28 cellular contexts compared by ENCODE assay signal in genomic region chr11:116712428-116712827, GRCh38.
"Had no signal": no experiment of that assay in that cellular context is flagged by ENCODE, and none has a peak within 500 bp of the region (broad histone marks: within the 10 kb centered on the region; RNA-seq: fewer than 3 reads in every experiment).

No MANE protein-coding gene starts in this region.

- DNase-seq: hippocampal formation; immature natural killer cell; kidney; left colon; left lung; lower lobe of right lung; mammary epithelial cell; mesenchymal stem cell; naive B cell; natural killer cell; nephron progenitor cell; occipital lobe; ovary; right lobe of liver; stimulated activated CD4-positive, alpha-beta T cell treated with anti-CD3 and anti-CD28 coated beads, Interleukin-1b, Interleukin-23, amount 100 ng/mL, for 48 hours; stimulated activated CD4-positive, alpha-beta T cell treated with anti-CD3 and anti-CD28 coated beads, Interleukin-2, amount 100 ng/mL, for 48 hours; stimulated activated CD4-positive, alpha-beta T cell treated with anti-CD3 and anti-CD28 coated beads, Interleukin-4, amount 100 ng/mL, for 4 hours; stimulated activated CD8-positive, alpha-beta memory T cell treated with anti-CD3 and anti-CD28 coated beads, Interleukin-4, amount 100 ng/mL, for 48 hours; stimulated activated naive CD4-positive, alpha-beta T cell treated with Interleukin-2 at 50 U/mL for 16 hours; stimulated activated naive CD8-positive, alpha-beta T cell treated with anti-CD3 and anti-CD28 coated beads, Interleukin-15, amount 100 ng/mL, for 72 hours; substantia nigra had no signal

- H3K36me3 ChIP-seq: left lung, lower lobe of right lung, neural progenitor cell, neutrophil, ovary, right atrium auricular region, right lobe of liver, tibial nerve, vagina had no signal

- H3K27ac ChIP-seq: left lung, lower lobe of right lung, neural progenitor cell, neutrophil, ovary, right atrium auricular region, right lobe of liver, tibial nerve, vagina had no signal

- ATAC-seq: left colon; left lung; lower lobe of right lung; natural killer cell; right lobe of liver; stimulated activated memory B cell treated with anti-CD40 and anti-IgM and Interleukin-4, amounts not matched to agents 10 μg/mL and 1 μg/mL and 100 μg/mL, for 72 hours; stimulated activated naive CD8-positive, alpha-beta T cell treated with anti-CD3 and anti-CD28 coated beads, Interleukin-15, amount 100 ng/mL, for 72 hours had no signal

- H3K4me2 ChIP-seq: neural progenitor cell, smooth muscle cell had no signal

- H3K4me3 ChIP-seq: left lung, lower lobe of right lung, neural progenitor cell, ovary, right atrium auricular region, right lobe of liver, smooth muscle cell, tibial nerve, vagina had no signal

- H3K4me1 ChIP-seq: left lung, lower lobe of right lung, right atrium auricular region, right lobe of liver, tibial nerve had no signal

- H2AFZ ChIP-seq: neural progenitor cell had no signal

- H3K9me3 ChIP-seq: left lung, lower lobe of right lung, neutrophil, ovary, right atrium auricular region, right lobe of liver, tibial nerve, vagina had no signal

- H3K27me3 ChIP-seq: neural progenitor cell, ovary, right atrium auricular region, right lobe of liver, vagina had no signal
